In genomic region chr13:30415430-30416030, GRCh38 we compare ENCODE assay signal across 12 cellular contexts. TPM values are rescaled to one million over a fixed set of nuclear protein-coding genes. Genes with fewer than 3 reads are reported as not detected.
DNase-seq lines count a peak whose midpoint lies in the region; ATAC-seq and TF ChIP-seq lines count a peak whose summit lies in the region.
"Had no signal": no experiment of that assay in that cellular context is flagged by ENCODE, and none has a peak within 500 bp of the region (broad histone marks: within the 10 kb centered on the region; RNA-seq: fewer than 3 reads in every experiment).

No MANE protein-coding gene starts in this region.

- no peak overlapping the region for H3K9ac ChIP-seq in PC-3 (ENCODE audit: low read length)

- no peaks in the 10 kb centered on the region for H3K9me3 ChIP-seq in CD4-positive, CD25-positive, alpha-beta regulatory T cell (ENCODE audit: control insufficient read depth in 2 of 2, low read length in 2 of 2)
- H3K9me3 ChIP-seq in OCI-LY7 (ENCODE audit: low read length) (no peaks in the 10 kb centered on the region), tibial nerve (no peaks in the 10 kb centered on the region), BE2C (no peaks in the 10 kb centered on the region), PC-3 (ENCODE audit: low read length) (no peaks in the 10 kb centered on the region)

- no peaks in the 10 kb centered on the region for H3F3A ChIP-seq in PC-3 (ENCODE audit: low read length, unreplicated experiment)

- H3K36me3 ChIP-seq in CD4-positive, CD25-positive, alpha-beta regulatory T cell (ENCODE audit: control insufficient read depth, insufficient read depth, low read length) = no peaks in the 10 kb centered on the region
- H3K36me3 ChIP-seq in OCI-LY7 (ENCODE audit: insufficient read depth, low read length) (no peaks in the 10 kb centered on the region), tibial nerve (no peaks in the 10 kb centered on the region), BE2C (no peaks in the 10 kb centered on the region), PC-3 (ENCODE audit: low read depth, low read length) (no peaks in the 10 kb centered on the region)

- H2AFZ ChIP-seq in OCI-LY7 (ENCODE audit: low read length) (peak overlapping the region; percentile 84; the same call in 1 of the 2 replicates), PC-3 (ENCODE audit: low read length) (no peak overlapping the region)

- ATAC-seq in CD4-positive, CD25-positive, alpha-beta regulatory T cell (ENCODE audit: low read depth in 2 of 2) = peak in 1 of 2 donors; percentile 58
- peak; percentile 82 for ATAC-seq in GM19351 (IDR thresholded peaks at IDR 0.05; ENCODE audit: unreplicated experiment)
- peak; percentile 72 for ATAC-seq in HG03039 (IDR thresholded peaks at IDR 0.05; ENCODE audit: unreplicated experiment)
- no peak for ATAC-seq in PC-3

- CTCF ChIA-PET in OCI-LY7 (lab: Charles Lee; ENCODE audit: unreplicated experiment) = interaction anchor here (0.6 to 1.3 kb wide), 2 partner anchors 33 to 92 kb away, joined by 3 to 7 read pairs; no protein-coding TSS in a partner anchor
- CTCF ChIA-PET in PC-3 (lab: Charles Lee) = no interaction called here

- no peak overlapping the region for H3K27ac ChIP-seq in CD4-positive, CD25-positive, alpha-beta regulatory T cell (ENCODE audit: insufficient read depth, low read length, poor library complexity, severe bottlenecking)
- H3K27ac ChIP-seq in OCI-LY7 (ENCODE audit: low read depth, low read length, poor library complexity, severe bottlenecking) (peak overlapping the region; percentile 92), tibial nerve (no peak overlapping the region), PC-3 (ENCODE audit: low read length) (no peak overlapping the region)

- peak overlapping the region; percentile 38 for H3K4me3 ChIP-seq in CD4-positive, CD25-positive, alpha-beta regulatory T cell (ENCODE audit: low read depth, low read length)
- H3K4me3 ChIP-seq in OCI-LY7 (ENCODE audit: low read depth, low read length, poor library complexity, severe bottlenecking) (peak overlapping the region; percentile 48), tibial nerve (no peak overlapping the region), BE2C (ENCODE audit: low read depth, low read length) (no peak overlapping the region), PC-3 (ENCODE audit: low read length) (no peak overlapping the region)

- H3K9me3 Mint-ChIP-seq in CD4-positive, CD25-positive, alpha-beta regulatory T cell = peaks cover 0 to 1% (median 0%) of the 10 kb centered on the region in 7 donors

- 60 to 71% methylated on average over 3 of the region's 3 CpGs for WGBS in tibial nerve, 2 donors

- no peaks in the 10 kb centered on the region for H3K27me3 ChIP-seq in CD4-positive, CD25-positive, alpha-beta regulatory T cell (ENCODE audit: control insufficient read depth, insufficient read depth, low read length)
- H3K27me3 ChIP-seq in tibial nerve (no peaks in the 10 kb centered on the region), BE2C (no peaks in the 10 kb centered on the region), PC-3 (ENCODE audit: low read length) (no peaks in the 10 kb centered on the region)

- DNase-seq in CD4-positive, CD25-positive, alpha-beta regulatory T cell = peak in 2 of 3 donors; percentile 48 to 57
- DNase-seq in OCI-LY7 (ENCODE audit: low spot score) = peak; percentile 86
- no peak for DNase-seq in tibial nerve (ENCODE audit: low spot score in 2 of 2)
- DNase-seq in BE2C = no peak
- no peak for DNase-seq in PC-3
- no peak for DNase-seq in NCI-H1417 treated with DMSO at 0.1 percent for 48 hours (lab: John Stamatoyannopoulos, UW)
- DNase-seq: AML-193; effector CD8-positive, alpha-beta T cell; posterior cingulate gyrus had no signal

- no TSS peak for BruUV-seq in OCI-LY7 (replicated peaks; lab: Mats Ljungman, UMichigan)
- no TSS peak for BruUV-seq in PC-3 (replicated peaks; lab: Mats Ljungman, UMichigan)

- H3K27ac Mint-ChIP-seq in CD4-positive, CD25-positive, alpha-beta regulatory T cell = peak overlapping the region in 2 of 3 donors; percentile 5 to 52

- H3K79me2 ChIP-seq in OCI-LY7 (ENCODE audit: insufficient read depth, low read depth, low read length) (peaks cover 5% of the 10 kb centered on the region; the same call in 1 of the 2 replicates), PC-3 (ENCODE audit: low read length) (no peaks in the 10 kb centered on the region)

- intact Hi-C loops in OCI-LY7 (cut with micrococcal nuclease; ENCODE audit: unreplicated experiment) (loop anchor here (1.0 to 2.0 kb wide), 2 partner anchors 41 to 283 kb away; no protein-coding TSS in a partner anchor), PC-3 (cut with micrococcal nuclease) (no loop called here)

- H3K4me2 ChIP-seq in OCI-LY7 (ENCODE audit: low read length) (peak overlapping the region; percentile 87), PC-3 (ENCODE audit: low read length) (no peak overlapping the region)

- no peaks in the 10 kb centered on the region for H3K36me3 Mint-ChIP-seq in CD4-positive, CD25-positive, alpha-beta regulatory T cell

- H4K20me1 ChIP-seq in OCI-LY7 (ENCODE audit: insufficient read depth, low read length) (no peaks in the 10 kb centered on the region), PC-3 (ENCODE audit: low read length) (no peaks in the 10 kb centered on the region)

- no peak for TF ChIP-seq EP300 in tibial nerve (IDR thresholded peaks at IDR 0.05)

- TF ChIP-seq CTCF in OCI-LY7 (conservative IDR thresholded peaks at IDR 0.05; ENCODE audit: low read length) = no peak
- TF ChIP-seq CTCF in tibial nerve (IDR thresholded peaks at IDR 0.05) = no peak
- TF ChIP-seq CTCF in BE2C (IDR thresholded peaks at IDR 0.05; ENCODE audit: low read depth, low read length) = no peak
- no peak for TF ChIP-seq CTCF in PC-3 (conservative IDR thresholded peaks at IDR 0.05; ENCODE audit: low read depth, low read length)

- H3K4me1 Mint-ChIP-seq in CD4-positive, CD25-positive, alpha-beta regulatory T cell = peaks cover 12 to 50% (median 26%) of the 10 kb centered on the region in 4 donors

- POLR2A ChIA-PET in OCI-LY7 (lab: Charles Lee) = interaction anchor here (0.9 to 10.6 kb wide), 11 partner anchors 10 to 201 kb away, joined by 3 to 182 read pairs (median 7); no protein-coding TSS in a partner anchor
- POLR2A ChIA-PET in PC-3 (lab: Charles Lee; ENCODE audit: unreplicated experiment) = no interaction called here

- no peaks in the 10 kb centered on the region for H3K9me2 ChIP-seq in OCI-LY7 (ENCODE audit: insufficient read depth, low read length)
- no peaks in the 10 kb centered on the region for H3K9me2 ChIP-seq in PC-3 (replicated peaks; ENCODE audit: low read length)

- peak overlapping the region; percentile 4 to 77 (median 46) for H3K4me3 Mint-ChIP-seq in CD4-positive, CD25-positive, alpha-beta regulatory T cell

- no peaks in the 10 kb centered on the region for H3K27me3 Mint-ChIP-seq in CD4-positive, CD25-positive, alpha-beta regulatory T cell

- H3K4me1 ChIP-seq in CD4-positive, CD25-positive, alpha-beta regulatory T cell (ENCODE audit: control insufficient read depth, insufficient read depth, low read length, poor library complexity, severe bottlenecking) = peaks cover 15% of the 10 kb centered on the region
- H3K4me1 ChIP-seq in OCI-LY7 (ENCODE audit: insufficient read depth, low read length, poor library complexity, severe bottlenecking) = peaks cover 84% of the 10 kb centered on the region
- peaks cover 0 to 2% (median 0%) of the 10 kb centered on the region in 4 donors for H3K4me1 ChIP-seq in tibial nerve
- no peaks in the 10 kb centered on the region for H3K4me1 ChIP-seq in BE2C
- peaks cover 2% of the 10 kb centered on the region for H3K4me1 ChIP-seq in PC-3 (ENCODE audit: insufficient read depth, low read length)

- TF ChIP-seq POLR2A in tibial nerve (IDR thresholded peaks at IDR 0.05) = no peak

RNA-seq across cellular contexts. Expression of gene UBE2L5, which starts 6.8 kb away (rescaled TPM):
- total RNA-seq in CD4-positive, CD25-positive, alpha-beta regulatory T cell = not detected
- polyA plus RNA-seq in CD4-positive, CD25-positive, alpha-beta regulatory T cell = not detected
- total RNA-seq in OCI-LY7 (2014; rRNA removed; shearing (Covaris generic)) = 0.15 and 0.22 TPM in 2 replicates
- total RNA-seq in OCI-LY7 (2022) (1.00 and 1.8 TPM in 2 replicates), tibial nerve (not detected), PC-3 (2014; rRNA removed) (not detected in 2 replicates)
- 0.73 TPM for polyA plus RNA-seq in BE2C (2012; ENCODE audit: insufficient read depth, insufficient read length, low read depth)
- total RNA-seq: M059J had no signal

RNA-seq across cellular contexts. Expression of gene HMGB1, which starts 50.2 kb away (rescaled TPM):
- 363 TPM for total RNA-seq in CD4-positive, CD25-positive, alpha-beta regulatory T cell
- 100 to 1,000 TPM; 639 to 723 (median 666) TPM for polyA plus RNA-seq in CD4-positive, CD25-positive, alpha-beta regulatory T cell
- total RNA-seq in OCI-LY7 (2014; rRNA removed; shearing (Covaris generic)) = 1,288 and 1,675 TPM in 2 replicates
- total RNA-seq in OCI-LY7 (2022) (1,114 and 1,344 TPM in 2 replicates), tibial nerve (100 to 1,000 TPM; 105 to 255 (median 186) TPM), PC-3 (2014; rRNA removed) (497 and 567 TPM in 2 replicates)
- polyA plus RNA-seq in BE2C (2012; ENCODE audit: insufficient read depth, insufficient read length, low read depth) = 295 TPM

Comparison
In these comparisons a context has a peak if more than half of its experiments do, and no peak if none do; other contexts are left out.
1. DNase-seq: peak in CD4-positive, CD25-positive, alpha-beta regulatory T cell (2 of 3) and OCI-LY7 (single experiment); none in tibial nerve (0 of 2), BE2C (single experiment), PC-3 (single experiment) and NCI-H1417 treated with DMSO at 0.1 percent for 48 hours (single experiment).
2. H3K4me3 ChIP-seq: peak in CD4-positive, CD25-positive, alpha-beta regulatory T cell (single experiment) and OCI-LY7 (single experiment); none in tibial nerve (0 of 4), BE2C (single experiment) and PC-3 (single experiment).